21 cellular contexts compared by ENCODE assay signal in genomic region chr6:24807584-24807983, GRCh38. TPM values are rescaled to one million over a fixed set of nuclear protein-coding genes. Genes with fewer than 3 reads are reported as not detected.
DNase-seq lines count a peak whose midpoint lies in the region; ATAC-seq, FAIRE-seq and TF ChIP-seq lines count a peak whose summit lies in the region.
"Had no signal": no experiment of that assay in that cellular context is flagged by ENCODE, and none has a peak within 500 bp of the region (broad histone marks: within the 10 kb centered on the region; RNA-seq: fewer than 3 reads in every experiment).

No MANE protein-coding gene starts in this region.

- H3K27me3 ChIP-seq in HepG2 (ENCODE audit: control insufficient read depth in 1 of 2, insufficient read depth in 2 of 2, low read length in 2 of 2) (no peaks in the 10 kb centered on the region), right lobe of liver (no peaks in the 10 kb centered on the region)

- FAIRE-seq in HepG2 (lab: Jason Lieb, UNC) = no peak
- FAIRE-seq: A549, HTR-8/SVneo had no signal

- H3K27me3 Mint-ChIP-seq in activated CD4-positive, alpha-beta memory T cell treated with anti-CD3 and anti-CD28 coated beads for 36 hours = no peaks in the 10 kb centered on the region
- H3K27me3 Mint-ChIP-seq in activated CD4-positive, alpha-beta memory T cell treated with anti-CD3 and anti-CD28 coated beads, Interleukin-2, amount 10 ng/mL, durations not matched to agents 7 days and 5 days = no peaks in the 10 kb centered on the region
- H3K27me3 Mint-ChIP-seq in central memory CD8-positive, alpha-beta T cell = no peaks in the 10 kb centered on the region
- H3K27me3 Mint-ChIP-seq: CD4-positive, alpha-beta memory T cell had no signal

- H3K4me1 ChIP-seq in HepG2 (ENCODE audit: insufficient read depth, low read length) (peaks cover 61% of the 10 kb centered on the region), right lobe of liver (peaks cover 0 to 9% (median 0%) of the 10 kb centered on the region in 4 donors)

- no peak overlapping the region for H3K9ac ChIP-seq in HepG2 (ENCODE audit: insufficient read depth, low read depth, low read length)

- H3K27ac ChIP-seq in HepG2 (ENCODE audit: extremely low read length, insufficient read depth, low read length) (no peak overlapping the region), right lobe of liver (no peak overlapping the region)
- H3K27ac ChIP-seq: 22Rv1, A549, C4-2B had no signal

- peaks cover 19% of the 10 kb centered on the region for H3K36me3 Mint-ChIP-seq in activated CD4-positive, alpha-beta memory T cell treated with anti-CD3 and anti-CD28 coated beads for 36 hours
- peaks cover 71% of the 10 kb centered on the region for H3K36me3 Mint-ChIP-seq in activated CD4-positive, alpha-beta memory T cell treated with anti-CD3 and anti-CD28 coated beads, Interleukin-2, amount 10 ng/mL, durations not matched to agents 7 days and 5 days (ENCODE audit: low read depth)
- peaks cover 79% of the 10 kb centered on the region for H3K36me3 Mint-ChIP-seq in central memory CD8-positive, alpha-beta T cell (ENCODE audit: insufficient read depth)
- peaks cover 90% of the 10 kb centered on the region for H3K36me3 Mint-ChIP-seq in stimulated activated effector memory CD8-positive, alpha-beta T cell treated with anti-CD3 and anti-CD28 coated beads, Interleukin-12 subunit alpha, Interleukin-12 subunit beta, amount 100 ng/mL, for 72 hours

- POLR2A ChIA-PET in activated CD4-positive, alpha-beta memory T cell treated with anti-CD3 and anti-CD28 coated beads for 36 hours (lab: Charles Lee) = interaction anchor here (0.6 kb wide), 1 partner anchor 70 kb away, joined by 3 read pairs; no protein-coding TSS in a partner anchor
- POLR2A ChIA-PET in activated CD4-positive, alpha-beta memory T cell treated with anti-CD3 and anti-CD28 coated beads, Interleukin-2, amount 10 ng/mL, durations not matched to agents 7 days and 5 days (lab: Charles Lee) = interaction anchor here (1.4 kb wide), 1 partner anchor 11 kb away, joined by 4 read pairs; no protein-coding TSS in a partner anchor
- POLR2A ChIA-PET in HepG2 (lab: Yijun Ruan, JAX) = no interaction called here

- no peak overlapping the region for H3K4me3 Mint-ChIP-seq in activated CD4-positive, alpha-beta memory T cell treated with anti-CD3 and anti-CD28 coated beads for 36 hours
- no peak overlapping the region for H3K4me3 Mint-ChIP-seq in activated CD4-positive, alpha-beta memory T cell treated with anti-CD3 and anti-CD28 coated beads, Interleukin-2, amount 10 ng/mL, durations not matched to agents 7 days and 5 days
- H3K4me3 Mint-ChIP-seq in central memory CD8-positive, alpha-beta T cell = no peak overlapping the region
- no peak overlapping the region for H3K4me3 Mint-ChIP-seq in stimulated activated effector memory CD8-positive, alpha-beta T cell treated with anti-CD3 and anti-CD28 coated beads, Interleukin-12 subunit alpha, Interleukin-12 subunit beta, amount 100 ng/mL, for 72 hours
- H3K4me3 Mint-ChIP-seq: CD4-positive, alpha-beta memory T cell; HFFc6 had no signal

- no peak for DNase-seq in activated CD4-positive, alpha-beta memory T cell treated with anti-CD3 and anti-CD28 coated beads for 36 hours
- no peak for DNase-seq in activated CD4-positive, alpha-beta memory T cell treated with anti-CD3 and anti-CD28 coated beads, Interleukin-2, amount 10 ng/mL, durations not matched to agents 7 days and 5 days
- DNase-seq in HepG2 (ENCODE audit: low spot score) (no peak), right lobe of liver (no peak), amniotic stem cell (lab: John Stamatoyannopoulos, UW) (no peak)
- no peak for DNase-seq in central memory CD8-positive, alpha-beta T cell (ENCODE audit: low spot score in 2 of 2)
- no peak for DNase-seq in stimulated activated effector memory CD8-positive, alpha-beta T cell treated with anti-CD3 and anti-CD28 coated beads, Interleukin-12 subunit alpha, Interleukin-12 subunit beta, amount 100 ng/mL, for 72 hours (ENCODE audit: low spot score in 2 of 2)
- DNase-seq: AML-193; Calu3; CD4-positive, alpha-beta memory T cell; DMS79 treated with DMSO at 0.1 percent for 48 hours; GF-D8; GOT3; H7; HFFc6 had no signal

- H3K4me3 ChIP-seq in HepG2 (replicated peaks in 1 of 3; ENCODE audit: insufficient read depth in 1 of 3, low read depth in 2 of 3, low read length in 3 of 3) (no peak overlapping the region), right lobe of liver (no peak overlapping the region)
- H3K4me3 ChIP-seq: A549 had no signal

- no TSS peak for BruUV-seq in HepG2 (replicated peaks; lab: Mats Ljungman, UMichigan)

- H3K9me3 ChIP-seq in HepG2 (ENCODE audit: low read length) (no peaks in the 10 kb centered on the region), right lobe of liver (no peaks in the 10 kb centered on the region)
- H3K9me3 ChIP-seq: A549 had no signal

- no peak for TF ChIP-seq RAD21 in HepG2 (CRISPR knock-in tag; IDR thresholded peaks at IDR 0.05)

- TF ChIP-seq POLR2A in HepG2 (IDR thresholded peaks at IDR 0.05; ENCODE audit: insufficient read depth in 1 of 2, low read depth in 2 of 2, low read length in 2 of 2) (no peak), right lobe of liver (IDR thresholded peaks at IDR 0.05) (no peak)

- WGBS in HepG2 (ENCODE audit: low lambda C conversion rate) = 62% methylated on average over 3 of the region's 3 CpGs
- 87% methylated on average over 3 of the region's 3 CpGs for WGBS in right lobe of liver (ENCODE audit: insufficient coverage, low coverage, low lambda C conversion rate, missing lambda C conversion rate)

- intact Hi-C loops in activated CD4-positive, alpha-beta memory T cell treated with anti-CD3 and anti-CD28 coated beads for 36 hours (cut with micrococcal nuclease) = no loop called here
- intact Hi-C loops in HepG2 (cut with micrococcal nuclease; ENCODE audit: unreplicated experiment) = no loop called here
- intact Hi-C loops in right lobe of liver (cut with DNase I) = no loop called here

- H3K36me3 ChIP-seq in HepG2 (replicated peaks in 1 of 2; ENCODE audit: control insufficient read depth in 1 of 2, insufficient read depth in 2 of 2, low read length in 2 of 2) (no peaks in the 10 kb centered on the region), right lobe of liver (no peaks in the 10 kb centered on the region)

- peak overlapping the region; percentile 59 for H3K27ac Mint-ChIP-seq in activated CD4-positive, alpha-beta memory T cell treated with anti-CD3 and anti-CD28 coated beads for 36 hours
- no peak overlapping the region for H3K27ac Mint-ChIP-seq in activated CD4-positive, alpha-beta memory T cell treated with anti-CD3 and anti-CD28 coated beads, Interleukin-2, amount 10 ng/mL, durations not matched to agents 7 days and 5 days
- H3K27ac Mint-ChIP-seq in central memory CD8-positive, alpha-beta T cell (ENCODE audit: low read depth) = peak overlapping the region; percentile 57
- no peak overlapping the region for H3K27ac Mint-ChIP-seq in stimulated activated effector memory CD8-positive, alpha-beta T cell treated with anti-CD3 and anti-CD28 coated beads, Interleukin-12 subunit alpha, Interleukin-12 subunit beta, amount 100 ng/mL, for 72 hours
- H3K27ac Mint-ChIP-seq: HFFc6 had no signal

- H3K79me2 ChIP-seq in HepG2 (ENCODE audit: insufficient read depth, low read length) = no peaks in the 10 kb centered on the region

- TF ChIP-seq EP300 in HepG2 (IDR thresholded peaks at IDR 0.05; ENCODE audit: low read depth in 2 of 2, low read length in 2 of 2) = no peak
- TF ChIP-seq EP300 in HepG2 (CRISPR knock-in tag; IDR thresholded peaks at IDR 0.05; ENCODE audit: borderline replicate concordance) = no peak

- CTCF ChIA-PET in activated CD4-positive, alpha-beta memory T cell treated with anti-CD3 and anti-CD28 coated beads for 36 hours (lab: Charles Lee) = interaction anchor here (1.8 kb wide), 1 partner anchor 263 kb away, joined by 6 read pairs; no protein-coding TSS in a partner anchor
- CTCF ChIA-PET in activated CD4-positive, alpha-beta memory T cell treated with anti-CD3 and anti-CD28 coated beads, Interleukin-2, amount 10 ng/mL, durations not matched to agents 7 days and 5 days (lab: Charles Lee) = interaction anchor here (1.5 kb wide), 1 partner anchor 50 kb away, joined by 3 read pairs; no protein-coding TSS in a partner anchor
- CTCF ChIA-PET in HepG2 (lab: Yijun Ruan, JAX; ENCODE audit: low intra/inter-chr PET ratio, low total read pairs) = no interaction called here

- ATAC-seq in HepG2 (no peak), right lobe of liver (no peak)
- no peak for ATAC-seq in central memory CD8-positive, alpha-beta T cell (replicated peaks; ENCODE audit: extremely low read depth, poor library complexity, severe bottlenecking)
- ATAC-seq in stimulated activated effector memory CD8-positive, alpha-beta T cell treated with anti-CD3 and anti-CD28 coated beads, Interleukin-12 subunit alpha, Interleukin-12 subunit beta, amount 100 ng/mL, for 72 hours = no peak
- ATAC-seq: A549, HCT116 had no signal

- no peaks in the 10 kb centered on the region for H4K20me1 ChIP-seq in HepG2 (ENCODE audit: insufficient read depth, low read length)

- H3K4me1 Mint-ChIP-seq in activated CD4-positive, alpha-beta memory T cell treated with anti-CD3 and anti-CD28 coated beads for 36 hours (ENCODE audit: low read depth) = no peaks in the 10 kb centered on the region
- H3K4me1 Mint-ChIP-seq in activated CD4-positive, alpha-beta memory T cell treated with anti-CD3 and anti-CD28 coated beads, Interleukin-2, amount 10 ng/mL, durations not matched to agents 7 days and 5 days = no peaks in the 10 kb centered on the region
- H3K4me1 Mint-ChIP-seq in central memory CD8-positive, alpha-beta T cell = peaks cover 5% of the 10 kb centered on the region
- no peaks in the 10 kb centered on the region for H3K4me1 Mint-ChIP-seq in stimulated activated effector memory CD8-positive, alpha-beta T cell treated with anti-CD3 and anti-CD28 coated beads, Interleukin-12 subunit alpha, Interleukin-12 subunit beta, amount 100 ng/mL, for 72 hours

- in situ Hi-C loops in HepG2 (cut with HindIII; ENCODE audit: extremely low pct_ligation_motif_present, low pct_unique_long_range_greater_than_20kb) = no loop called here

- TF ChIP-seq CTCF in HepG2 (CRISPR knock-in tag; IDR thresholded peaks at IDR 0.05) (no peak), right lobe of liver (IDR thresholded peaks at IDR 0.05) (no peak)

- no peak overlapping the region for H2AFZ ChIP-seq in HepG2 (ENCODE audit: low read length)

- H3K9me3 Mint-ChIP-seq in activated CD4-positive, alpha-beta memory T cell treated with anti-CD3 and anti-CD28 coated beads for 36 hours = no peaks in the 10 kb centered on the region
- no peaks in the 10 kb centered on the region for H3K9me3 Mint-ChIP-seq in activated CD4-positive, alpha-beta memory T cell treated with anti-CD3 and anti-CD28 coated beads, Interleukin-2, amount 10 ng/mL, durations not matched to agents 7 days and 5 days
- no peaks in the 10 kb centered on the region for H3K9me3 Mint-ChIP-seq in central memory CD8-positive, alpha-beta T cell
- no peaks in the 10 kb centered on the region for H3K9me3 Mint-ChIP-seq in stimulated activated effector memory CD8-positive, alpha-beta T cell treated with anti-CD3 and anti-CD28 coated beads, Interleukin-12 subunit alpha, Interleukin-12 subunit beta, amount 100 ng/mL, for 72 hours
- H3K9me3 Mint-ChIP-seq: HFFc6 had no signal

- no peak overlapping the region for H3K4me2 ChIP-seq in HepG2 (ENCODE audit: low read depth, low read length)
- H3K4me2 ChIP-seq: A549 had no signal

RNA-seq across cellular contexts. Expression of gene ARMH2, which starts 8.9 kb away (rescaled TPM):
- total RNA-seq in activated CD4-positive, alpha-beta memory T cell treated with anti-CD3 and anti-CD28 coated beads for 36 hours = not detected
- total RNA-seq in activated CD4-positive, alpha-beta memory T cell treated with anti-CD3 and anti-CD28 coated beads, Interleukin-2, amount 10 ng/mL, durations not matched to agents 7 days and 5 days = 1 to 10 TPM; 1.2 to 1.5 TPM
- total RNA-seq in HepG2 (2016; rRNA removed; fragmentation: Illumina TruSeq; extraction: Trizol) (not detected in 2 replicates), right lobe of liver (not detected)
- total RNA-seq in HepG2 (2016; cell fraction: cytosol; rRNA removed; fragmentation: Illumina TruSeq; extraction: Trizol; ENCODE audit: low read depth) = not detected in 2 replicates
- not detected in 2 replicates for total RNA-seq in HepG2 (2016; cell fraction: insoluble cytoplasmic fraction; rRNA removed; fragmentation: Illumina TruSeq; extraction: Trizol)
- not detected in 2 replicates for total RNA-seq in HepG2 (2016; cell fraction: membrane; rRNA removed; fragmentation: Illumina TruSeq; extraction: Trizol)
- not detected in 2 replicates for total RNA-seq in HepG2 (2016; cell fraction: nucleus; rRNA removed; fragmentation: Illumina TruSeq; extraction: Trizol)
- polyA plus RNA-seq in HepG2 (2011; rRNA removed) = not detected in 2 replicates
- not detected in 2 replicates for polyA plus RNA-seq in HepG2 (2011; cell fraction: cytosol; rRNA removed)
- polyA plus RNA-seq in HepG2 (2011; cell fraction: nucleus; rRNA removed) = not detected in 2 replicates
- polyA plus RNA-seq in HepG2 (2012) = not detected in 2 replicates
- not detected in 2 replicates for polyA plus RNA-seq in HepG2 (2016; cell fraction: cytosol; fragmentation: Illumina TruSeq; extraction: Trizol; ENCODE audit: low read depth)
- polyA plus RNA-seq in HepG2 (2016; cell fraction: insoluble cytoplasmic fraction; fragmentation: Illumina TruSeq; extraction: Trizol; ENCODE audit: low read depth) = not detected in 2 replicates
- polyA plus RNA-seq in HepG2 (2016; cell fraction: membrane; fragmentation: Illumina TruSeq; extraction: Trizol; ENCODE audit: low read depth) = not detected in 2 replicates
- not detected in 2 replicates for polyA plus RNA-seq in HepG2 (2016; cell fraction: nucleus; fragmentation: Illumina TruSeq; extraction: Trizol; ENCODE audit: insufficient read depth, low read depth)
- polyA minus RNA-seq in HepG2 (2011; rRNA and poly(A)+ RNA removed; ENCODE audit: low replicate concordance) = not detected in 2 replicates
- not detected in 2 replicates for polyA minus RNA-seq in HepG2 (2011; cell fraction: cytosol; rRNA and poly(A)+ RNA removed)
- polyA minus RNA-seq in HepG2 (2011; cell fraction: nucleus; rRNA and poly(A)+ RNA removed) = not detected in 2 replicates
- total RNA-seq: Calu3, H7, HFFc6 had no signal
- polyA plus RNA-seq: A549, BJ had no signal

RNA-seq across cellular contexts. Expression of gene GMNN, which starts 32.8 kb away (rescaled TPM):
- total RNA-seq in activated CD4-positive, alpha-beta memory T cell treated with anti-CD3 and anti-CD28 coated beads for 36 hours = 10 to 100 TPM; 76.5 to 77.4 TPM
- total RNA-seq in activated CD4-positive, alpha-beta memory T cell treated with anti-CD3 and anti-CD28 coated beads, Interleukin-2, amount 10 ng/mL, durations not matched to agents 7 days and 5 days = 10 to 100 TPM; 67.6 to 69.0 TPM
- total RNA-seq in HepG2 (2016; rRNA removed; fragmentation: Illumina TruSeq; extraction: Trizol) (154 and 228 TPM in 2 replicates), right lobe of liver (10 to 100 TPM in 2 of 6 experiments, 1 to 10 TPM in 4; 7.7 to 19.0 (median 8.3) TPM)
- 56.6 and 64.1 TPM in 2 replicates for total RNA-seq in HepG2 (2016; cell fraction: cytosol; rRNA removed; fragmentation: Illumina TruSeq; extraction: Trizol; ENCODE audit: low read depth)
- 154 and 231 TPM in 2 replicates for total RNA-seq in HepG2 (2016; cell fraction: insoluble cytoplasmic fraction; rRNA removed; fragmentation: Illumina TruSeq; extraction: Trizol)
- total RNA-seq in HepG2 (2016; cell fraction: membrane; rRNA removed; fragmentation: Illumina TruSeq; extraction: Trizol) = 68.9 and 73.8 TPM in 2 replicates
- 108 and 117 TPM in 2 replicates for total RNA-seq in HepG2 (2016; cell fraction: nucleus; rRNA removed; fragmentation: Illumina TruSeq; extraction: Trizol)
- polyA plus RNA-seq in HepG2 (2011; rRNA removed) = 41.6 and 61.8 TPM in 2 replicates
- 38.6 and 39.1 TPM in 2 replicates for polyA plus RNA-seq in HepG2 (2011; cell fraction: cytosol; rRNA removed)
- 27.0 and 29.5 TPM in 2 replicates for polyA plus RNA-seq in HepG2 (2011; cell fraction: nucleus; rRNA removed)
- 64.4 and 82.5 TPM in 2 replicates for polyA plus RNA-seq in HepG2 (2012)
- polyA plus RNA-seq in HepG2 (2016; cell fraction: cytosol; fragmentation: Illumina TruSeq; extraction: Trizol; ENCODE audit: low read depth) = 38.2 and 45.0 TPM in 2 replicates
- polyA plus RNA-seq in HepG2 (2016; cell fraction: insoluble cytoplasmic fraction; fragmentation: Illumina TruSeq; extraction: Trizol; ENCODE audit: low read depth) = 256 and 266 TPM in 2 replicates
- polyA plus RNA-seq in HepG2 (2016; cell fraction: membrane; fragmentation: Illumina TruSeq; extraction: Trizol; ENCODE audit: low read depth) = 43.5 and 50.5 TPM in 2 replicates
- polyA plus RNA-seq in HepG2 (2016; cell fraction: nucleus; fragmentation: Illumina TruSeq; extraction: Trizol; ENCODE audit: insufficient read depth, low read depth) = 137 and 150 TPM in 2 replicates
- polyA minus RNA-seq in HepG2 (2011; rRNA and poly(A)+ RNA removed; ENCODE audit: low replicate concordance) = 38.8 and 71.1 TPM in 2 replicates
- 28.4 and 37.2 TPM in 2 replicates for polyA minus RNA-seq in HepG2 (2011; cell fraction: cytosol; rRNA and poly(A)+ RNA removed)
- 67.4 and 86.9 TPM in 2 replicates for polyA minus RNA-seq in HepG2 (2011; cell fraction: nucleus; rRNA and poly(A)+ RNA removed)

Comparison
In these comparisons a context has a peak if more than half of its experiments do, and no peak if none do; other contexts are left out.
1. H3K27ac Mint-ChIP-seq: peak in activated CD4-positive, alpha-beta memory T cell treated with anti-CD3 and anti-CD28 coated beads for 36 hours (single experiment) and central memory CD8-positive, alpha-beta T cell (single experiment); none in activated CD4-positive, alpha-beta memory T cell treated with anti-CD3 and anti-CD28 coated beads, Interleukin-2, amount 10 ng/mL, durations not matched to agents 7 days and 5 days (single experiment) and stimulated activated effector memory CD8-positive, alpha-beta T cell treated with anti-CD3 and anti-CD28 coated beads, Interleukin-12 subunit alpha, Interleukin-12 subunit beta, amount 100 ng/mL, for 72 hours (single experiment).